1 cellular context compared by ENCODE assay signal in genomic region chr1:32291145-32291707, GRCh38.
A peak's percentile ranks its signal among the peaks of the same experiment; 100 is the strongest.
TF ChIP-seq lines count a peak whose summit lies in the region.

No MANE protein-coding gene starts in this region.

TF ChIP-seq in K562, 482 proteins besides CTCF, POLR2A, EP300 and RAD21 (continued from another document and continues in another):
- TF ChIP-seq ZNF318 (IDR thresholded peaks at IDR 0.05; ENCODE audit: borderline replicate concordance in 1 of 2, low read depth in 1 of 2), result no peak
- TF ChIP-seq NFATC3 (IDR thresholded peaks at IDR 0.05), result no peak
- TF ChIP-seq ZNF407 (IDR thresholded peaks at IDR 0.05; ENCODE audit: low read depth), result no peak
- TF ChIP-seq, protein P1, sequence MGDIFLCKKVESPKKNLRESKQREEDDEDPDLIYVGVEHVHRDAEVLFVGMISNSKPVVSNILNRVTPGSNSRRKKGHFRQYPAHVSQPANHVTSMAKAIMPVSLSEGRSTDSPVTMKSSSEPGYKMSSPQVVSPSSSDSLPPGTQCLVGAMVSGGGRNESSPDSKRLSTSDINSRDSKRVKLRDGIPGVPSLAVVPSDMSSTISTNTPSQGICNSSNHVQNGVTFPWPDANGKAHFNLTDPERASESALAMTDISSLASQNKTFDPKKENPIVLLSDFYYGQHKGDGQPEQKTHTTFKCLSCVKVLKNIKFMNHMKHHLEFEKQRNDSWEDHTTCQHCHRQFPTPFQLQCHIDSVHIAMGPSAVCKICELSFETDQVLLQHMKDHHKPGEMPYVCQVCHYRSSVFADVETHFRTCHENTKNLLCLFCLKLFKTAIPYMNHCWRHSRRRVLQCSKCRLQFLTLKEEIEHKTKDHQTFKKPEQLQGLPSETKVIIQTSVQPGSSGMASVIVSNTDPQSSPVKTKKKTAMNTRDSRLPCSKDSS (IDR thresholded peaks at IDR 0.05; ENCODE audit: low read depth, partially characterized antibody), result no peak
- TF ChIP-seq ZNF586 (CRISPR knock-in tag; conservative IDR thresholded peaks at IDR 0.05), result no peak
- peak; percentile 52; the same call in 1 of the 2 replicates for TF ChIP-seq DDX20 (tag; IDR thresholded peaks at IDR 0.05; ENCODE audit: low read depth)
- TF ChIP-seq STAT5B (CRISPR knock-in tag; IDR thresholded peaks at IDR 0.05), result no peak
- TF ChIP-seq SIN3B (IDR thresholded peaks at IDR 0.05; ENCODE audit: low read depth), result no peak
- no peak for TF ChIP-seq HES1 (IDR thresholded peaks at IDR 0.05; ENCODE audit: low read depth)
- TF ChIP-seq ADNP (tag; IDR thresholded peaks at IDR 0.05), result peak; percentile 34; the same call in 1 of the 2 replicates
- TF ChIP-seq ZFP30 (CRISPR knock-in tag; IDR thresholded peaks at IDR 0.05; ENCODE audit: borderline replicate concordance), result no peak
- TF ChIP-seq ZNF311 (CRISPR knock-in tag; IDR thresholded peaks at IDR 0.05), result no peak
- no peak for TF ChIP-seq FOXO4 (CRISPR knock-in tag; IDR thresholded peaks at IDR 0.05)
- TF ChIP-seq, protein P2, sequence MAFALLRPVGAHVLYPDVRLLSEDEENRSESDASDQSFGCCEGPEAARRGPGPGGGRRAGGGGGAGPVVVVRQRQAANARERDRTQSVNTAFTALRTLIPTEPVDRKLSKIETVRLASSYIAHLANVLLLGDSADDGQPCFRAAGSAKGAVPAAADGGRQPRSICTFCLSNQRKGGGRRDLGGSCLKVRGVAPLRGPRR (CRISPR knock-in tag; IDR thresholded peaks at IDR 0.05), result no peak
- TF ChIP-seq, protein P3, sequence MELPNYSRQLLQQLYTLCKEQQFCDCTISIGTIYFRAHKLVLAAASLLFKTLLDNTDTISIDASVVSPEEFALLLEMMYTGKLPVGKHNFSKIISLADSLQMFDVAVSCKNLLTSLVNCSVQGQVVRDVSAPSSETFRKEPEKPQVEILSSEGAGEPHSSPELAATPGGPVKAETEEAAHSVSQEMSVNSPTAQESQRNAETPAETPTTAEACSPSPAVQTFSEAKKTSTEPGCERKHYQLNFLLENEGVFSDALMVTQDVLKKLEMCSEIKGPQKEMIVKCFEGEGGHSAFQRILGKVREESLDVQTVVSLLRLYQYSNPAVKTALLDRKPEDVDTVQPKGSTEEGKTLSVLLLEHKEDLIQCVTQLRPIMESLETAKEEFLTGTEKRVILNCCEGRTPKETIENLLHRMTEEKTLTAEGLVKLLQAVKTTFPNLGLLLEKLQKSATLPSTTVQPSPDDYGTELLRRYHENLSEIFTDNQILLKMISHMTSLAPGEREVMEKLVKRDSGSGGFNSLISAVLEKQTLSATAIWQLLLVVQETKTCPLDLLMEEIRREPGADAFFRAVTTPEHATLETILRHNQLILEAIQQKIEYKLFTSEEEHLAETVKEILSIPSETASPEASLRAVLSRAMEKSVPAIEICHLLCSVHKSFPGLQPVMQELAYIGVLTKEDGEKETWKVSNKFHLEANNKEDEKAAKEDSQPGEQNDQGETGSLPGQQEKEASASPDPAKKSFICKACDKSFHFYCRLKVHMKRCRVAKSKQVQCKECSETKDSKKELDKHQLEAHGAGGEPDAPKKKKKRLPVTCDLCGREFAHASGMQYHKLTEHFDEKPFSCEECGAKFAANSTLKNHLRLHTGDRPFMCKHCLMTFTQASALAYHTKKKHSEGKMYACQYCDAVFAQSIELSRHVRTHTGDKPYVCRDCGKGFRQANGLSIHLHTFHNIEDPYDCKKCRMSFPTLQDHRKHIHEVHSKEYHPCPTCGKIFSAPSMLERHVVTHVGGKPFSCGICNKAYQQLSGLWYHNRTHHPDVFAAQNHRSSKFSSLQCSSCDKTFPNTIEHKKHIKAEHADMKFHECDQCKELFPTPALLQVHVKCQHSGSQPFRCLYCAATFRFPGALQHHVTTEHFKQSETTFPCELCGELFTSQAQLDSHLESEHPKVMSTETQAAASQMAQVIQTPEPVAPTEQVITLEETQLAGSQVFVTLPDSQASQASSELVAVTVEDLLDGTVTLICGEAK (IDR thresholded peaks at IDR 0.05), result peak; percentile 68
- TF ChIP-seq, protein P3 (CRISPR knock-in tag; IDR thresholded peaks at IDR 0.05), result no peak
- TF ChIP-seq MED1 (CRISPR knock-in tag; IDR thresholded peaks at IDR 0.05; ENCODE audit: borderline replicate concordance), result no peak
- TF ChIP-seq EWSR1 (IDR thresholded peaks at IDR 0.05; ENCODE audit: borderline replicate concordance, low read depth, partially characterized antibody), result no peak
- TF ChIP-seq MECOM (CRISPR knock-in tag; IDR thresholded peaks at IDR 0.05), result no peak
